9 cellular contexts compared by ENCODE assay signal in genomic region chr15:40702077-40702476, GRCh38. TPM values are rescaled to one million over a fixed set of nuclear protein-coding genes. Genes with fewer than 3 reads are reported as not detected.
DNase-seq lines count a peak whose midpoint lies in the region; ATAC-seq, FAIRE-seq and TF ChIP-seq lines count a peak whose summit lies in the region.
"Had no signal": no experiment of that assay in that cellular context is flagged by ENCODE, and none has a peak within 500 bp of the region (broad histone marks: within the 10 kb centered on the region; RNA-seq: fewer than 3 reads in every experiment).

No MANE protein-coding gene starts in this region.

- in situ Hi-C loops in K562 (cut with MboI), result no loop called here

- H3K9ac ChIP-seq in KMS-11 (no peak overlapping the region), K562 (ENCODE audit: insufficient read depth in 1 of 2, low read depth in 2 of 2, low read length in 2 of 2) (no peak overlapping the region), mesendoderm (ENCODE audit: low read length) (no peak overlapping the region)

- H3K27me3 ChIP-seq in KMS-11 (ENCODE audit: insufficient read depth, low read depth) (no peaks in the 10 kb centered on the region), K562 (ENCODE audit: control insufficient read depth in 2 of 2, insufficient read depth in 2 of 2, low read length in 2 of 2) (no peaks in the 10 kb centered on the region), mesendoderm (ENCODE audit: insufficient read depth, low read length, poor library complexity) (no peaks in the 10 kb centered on the region)

- no peaks in the 10 kb centered on the region for H4K20me1 ChIP-seq in KMS-11 (ENCODE audit: insufficient read depth)
- H4K20me1 ChIP-seq in K562 (replicated peaks; ENCODE audit: control insufficient read depth, insufficient read depth, low read length), result no peaks in the 10 kb centered on the region

- H2BK5ac ChIP-seq in mesendoderm (ENCODE audit: low read length), result no peak overlapping the region

- peak; percentile 14 for DNase-seq in GM03348 (ENCODE audit: low spot score)
- DNase-seq in K562 (ENCODE audit: extremely low read depth in 1 of 4, low spot score in 3 of 4), result peak in 1 of 4 experiments; percentile 13
- peak; percentile 16 for DNase-seq in mesendoderm
- DNase-seq in NCI-H2107 treated with DMSO at 0.1 percent for 48 hours (lab: John Stamatoyannopoulos, UW; ENCODE audit: unreplicated experiment), result no peak
- DNase-seq in D341Med (ENCODE audit: low spot score), result no peak
- no peak for DNase-seq in SW 1271 (lab: John Stamatoyannopoulos, UW)
- DNase-seq: central memory CD4-positive, alpha-beta T cell had no signal

- H3K4me3 ChIP-seq in KMS-11 (IDR thresholded peaks at IDR 0.05; ENCODE audit: insufficient read depth, low read depth, low read length) (no peak overlapping the region), K562 (no peak overlapping the region), mesendoderm (ENCODE audit: low read length) (no peak overlapping the region)

- H3K79me2 ChIP-seq in KMS-11 (ENCODE audit: insufficient read depth, low read depth), result peaks cover 25% of the 10 kb centered on the region; the same call in 1 of the 2 replicates
- peaks cover 21% of the 10 kb centered on the region for H3K79me2 ChIP-seq in K562 (ENCODE audit: control insufficient read depth, insufficient read depth, low read length)
- H3K79me2 ChIP-seq in mesendoderm (ENCODE audit: control insufficient read depth, insufficient read depth, low read length), result no peaks in the 10 kb centered on the region

- 0 out of 3 replicates have a peak, but pooled peaks have one; percentile 31 for ATAC-seq in K562
- no peak for ATAC-seq in GM21737 (IDR thresholded peaks at IDR 0.05; ENCODE audit: unreplicated experiment)

- H3K36me3 ChIP-seq in KMS-11 (ENCODE audit: insufficient read depth), result peaks cover 4% of the 10 kb centered on the region; the same call in 1 of the 2 replicates
- peaks cover 83% of the 10 kb centered on the region for H3K36me3 ChIP-seq in K562 (ENCODE audit: control insufficient read depth, insufficient read depth, low read length)
- H3K36me3 ChIP-seq in mesendoderm (ENCODE audit: control insufficient read depth, insufficient read depth, low read length), result peaks cover 6% of the 10 kb centered on the region

- no peak overlapping the region for H2AK5ac ChIP-seq in mesendoderm (ENCODE audit: low read length)

- WGBS in K562 (ENCODE audit: insufficient coverage, low coverage, missing lambda C conversion rate), result 99% methylated on average over 7 of the region's 7 CpGs
- WGBS in mesendoderm (ENCODE audit: extremely low coverage, insufficient coverage, low lambda C conversion rate), result no CpG with 5 or more reads among the region's 7 CpGs

- no peaks in the 10 kb centered on the region for H3K9me1 ChIP-seq in K562 (ENCODE audit: control insufficient read depth, insufficient read depth, low read length)

- no peak overlapping the region for H3K4ac ChIP-seq in mesendoderm (ENCODE audit: low read depth, low read length)

- peaks cover 2% of the 10 kb centered on the region for H3K79me1 ChIP-seq in mesendoderm (ENCODE audit: low read length)

- no peak overlapping the region for H3K18ac ChIP-seq in mesendoderm (ENCODE audit: low read length)

- H3K56ac ChIP-seq in mesendoderm (ENCODE audit: low read length), result no peak overlapping the region

- CTCF ChIA-PET in K562 (lab: Yijun Ruan, JAX; ENCODE audit: low intra/inter-chr PET ratio), result interaction anchor here (0.5 to 1.6 kb wide), 3 partner anchors 24 to 192 kb away, joined by 3 to 5 read pairs (median 4); partner anchors contain the start of gene VPS18

- TF ChIP-seq POLR2A in K562 (conservative IDR thresholded peaks at IDR 0.05), result no peak

- BruUV-seq in K562 (replicated peaks; lab: Mats Ljungman, UMichigan), result no TSS peak

- POLR2A ChIA-PET in K562 (lab: Yijun Ruan, JAX), result no interaction called here

- no peaks in the 10 kb centered on the region for H3K9me3 ChIP-seq in K562 (replicated peaks; ENCODE audit: control insufficient read depth, insufficient read depth, low read depth, low read length)

- no peak overlapping the region for H2BK120ac ChIP-seq in mesendoderm (ENCODE audit: low read depth, low read length)

- no peak overlapping the region for H2BK15ac ChIP-seq in mesendoderm (replicated peaks; ENCODE audit: low read depth)

- no peak overlapping the region for H4K8ac ChIP-seq in mesendoderm (ENCODE audit: low read depth, low read length)

- H3K23ac ChIP-seq in mesendoderm (ENCODE audit: low read length), result no peak overlapping the region

- peak; percentile 28 to 29; a peak in 2 of 4 replicates for TF ChIP-seq RAD21 in K562 (CRISPR knock-in tag; conservative IDR thresholded peaks at IDR 0.05 in 1 of 2, IDR thresholded peaks at IDR 0.05 in 1 of 2)

- peak; percentile 55 for FAIRE-seq in K562 (lab: Jason Lieb, UNC)

- H3K27ac ChIP-seq in KMS-11 (peak overlapping the region; percentile 23; the same call in 1 of the 2 replicates), K562 (ENCODE audit: extremely low read depth, low read depth, low read length) (no peak overlapping the region), mesendoderm (ENCODE audit: low read depth, low read length) (no peak overlapping the region)

- H3K4me1 ChIP-seq in KMS-11 (ENCODE audit: low read depth, poor library complexity, severe bottlenecking) (peaks cover 61% of the 10 kb centered on the region), K562 (replicated peaks in 1 of 2; ENCODE audit: control insufficient read depth in 2 of 2, insufficient read depth in 2 of 2, low read length in 2 of 2) (no peaks in the 10 kb centered on the region), mesendoderm (ENCODE audit: control insufficient read depth, low read depth, low read length) (no peaks in the 10 kb centered on the region)

- no peak overlapping the region for H2AFZ ChIP-seq in KMS-11 (ENCODE audit: low read depth)
- H2AFZ ChIP-seq in K562 (ENCODE audit: low read depth, low read length), result no peak overlapping the region

- peak overlapping the region; percentile 51; the same call in 1 of the 2 replicates for H3K4me2 ChIP-seq in KMS-11
- no peak overlapping the region for H3K4me2 ChIP-seq in K562 (ENCODE audit: insufficient read depth, low read length)
- H3K4me2 ChIP-seq in mesendoderm (ENCODE audit: low read length), result no peak overlapping the region

- no peak for TF ChIP-seq EP300 in K562 (IDR thresholded peaks at IDR 0.05; ENCODE audit: low read length)

- TF ChIP-seq CTCF in KMS-11 (conservative IDR thresholded peaks at IDR 0.05; ENCODE audit: low read depth, low read length) (peak; percentile 59), K562 (IDR thresholded peaks at IDR 0.05 in 2 of 3, conservative IDR thresholded peaks at IDR 0.05 in 1 of 3; ENCODE audit: insufficient read depth in 2 of 3, low read depth in 1 of 3, low read length in 3 of 3) (peak; percentile 17 to 54 (median 31); a peak in 3 of 6 replicates)

- intact Hi-C loops in K562 (cut with micrococcal nuclease), result loop anchor here (10.0 kb wide), 1 partner anchor 193 kb away; the partner anchor contains the start of gene VPS18

- H4K5ac ChIP-seq in mesendoderm (ENCODE audit: low read length), result no peak overlapping the region

TF ChIP-seq in K562, 482 proteins besides CTCF, POLR2A, EP300 and RAD21 (continues in another document):
- TF ChIP-seq MAFG (tag; conservative IDR thresholded peaks at IDR 0.05), result peak; percentile 34; the same call in 1 of the 2 replicates
- TF ChIP-seq C11orf30 (IDR thresholded peaks at IDR 0.05; ENCODE audit: low read depth), result peak; percentile 36; the same call in 1 of the 2 replicates
- no peak for TF ChIP-seq NBN (IDR thresholded peaks at IDR 0.05; ENCODE audit: low read depth)
- TF ChIP-seq ZNF316 (IDR thresholded peaks at IDR 0.05), result peak; percentile 71
- TF ChIP-seq FOXP1 (CRISPR knock-in tag; IDR thresholded peaks at IDR 0.05), result no peak

RNA-seq across cellular contexts. Expression of gene RAD51, which starts 7.1 kb away (rescaled TPM):
- total RNA-seq in K562 (2011; cell fraction: chromatin; rRNA removed; ENCODE audit: low replicate concordance), result 42.1 and 48.9 TPM in 2 replicates
- 41.2 and 42.0 TPM in 2 replicates for total RNA-seq in K562 (2011; cell fraction: nucleolus; rRNA removed)
- 38.6 and 43.4 TPM in 2 replicates for total RNA-seq in K562 (2011; cell fraction: nucleoplasm; rRNA removed)
- 34.6 and 41.9 TPM in 2 replicates for total RNA-seq in K562 (2014; rRNA removed)
- total RNA-seq in K562 (2014; rRNA removed; fragmentation: Illumina TruSeq; extraction: Trizol), result 29.8 and 35.7 TPM in 2 replicates
- 25.4 and 26.8 TPM in 2 replicates for total RNA-seq in K562 (2015; rRNA removed; fragmentation: Illumina TruSeq; extraction: Trizol)
- 55.3 and 63.8 TPM in 2 replicates for total RNA-seq in K562 (2021)
- 40.7 and 49.7 TPM in 2 replicates for polyA plus RNA-seq in K562 (2011; rRNA removed)
- polyA plus RNA-seq in K562 (2011; cell fraction: cytosol; rRNA removed), result 42.9 and 45.9 TPM in 2 replicates
- 33.2 and 40.6 TPM in 2 replicates for polyA plus RNA-seq in K562 (2011; cell fraction: nucleus; rRNA removed)
- 48.5 and 49.7 TPM in 2 replicates for polyA plus RNA-seq in K562 (2012)
- polyA plus RNA-seq in K562 (2014; fragmentation: Illumina TruSeq; extraction: Trizol), result 48.5 and 52.3 TPM in 2 replicates
- 10 to 100 TPM; 16.0 to 16.6 TPM for polyA plus RNA-seq in K562 (2014; fragmentation: Nextera tagmentation; extraction: Ambion mirVana)
- 44.8 and 46.7 TPM in 2 replicates for polyA plus RNA-seq in K562 (2014; rRNA removed)
- 42.0 and 48.3 TPM in 2 replicates for polyA minus RNA-seq in K562 (2011; rRNA and poly(A)+ RNA removed)
- 25.9 and 29.5 TPM in 2 replicates for polyA minus RNA-seq in K562 (2011; cell fraction: cytosol; rRNA and poly(A)+ RNA removed)
- 14.4 and 23.3 TPM in 2 replicates for polyA minus RNA-seq in K562 (2011; cell fraction: nucleus; rRNA and poly(A)+ RNA removed)
- 18.9 TPM for polyA plus RNA-seq in mesendoderm (2013, experiment 1 of 2)
- polyA plus RNA-seq in mesendoderm (2013, experiment 2 of 2), result 18.2 TPM

RNA-seq across cellular contexts. Expression of gene RMDN3, which starts 53.0 kb away (rescaled TPM):
- total RNA-seq in K562 (2011; cell fraction: chromatin; rRNA removed; ENCODE audit: low replicate concordance), result 63.2 and 82.7 TPM in 2 replicates
- 59.7 and 60.7 TPM in 2 replicates for total RNA-seq in K562 (2011; cell fraction: nucleolus; rRNA removed)
- total RNA-seq in K562 (2011; cell fraction: nucleoplasm; rRNA removed), result 60.9 and 71.7 TPM in 2 replicates
- total RNA-seq in K562 (2014; rRNA removed) (25.9 and 33.8 TPM in 2 replicates), K562 (2014; rRNA removed; fragmentation: Illumina TruSeq; extraction: Trizol) (23.5 and 24.9 TPM in 2 replicates), K562 (2015; rRNA removed; fragmentation: Illumina TruSeq; extraction: Trizol) (25.4 and 26.4 TPM in 2 replicates), K562 (2021) (38.2 and 39.4 TPM in 2 replicates)
- polyA plus RNA-seq in K562 (2011; rRNA removed) (28.9 and 32.7 TPM in 2 replicates), K562 (2014; fragmentation: Illumina TruSeq; extraction: Trizol) (31.4 and 33.3 TPM in 2 replicates), K562 (2014; fragmentation: Nextera tagmentation; extraction: Ambion mirVana) (1 to 10 TPM; 8.1 to 8.9 TPM), K562 (2014; rRNA removed) (35.7 and 36.4 TPM in 2 replicates)
- polyA plus RNA-seq in K562 (2011; cell fraction: cytosol; rRNA removed), result 22.9 and 23.4 TPM in 2 replicates
- 38.7 and 41.9 TPM in 2 replicates for polyA plus RNA-seq in K562 (2011; cell fraction: nucleus; rRNA removed)
- polyA plus RNA-seq in K562 (2012), result 32.4 and 38.8 TPM in 2 replicates
- polyA minus RNA-seq in K562 (2011; rRNA and poly(A)+ RNA removed), result 19.4 and 23.6 TPM in 2 replicates
- 13.7 and 16.1 TPM in 2 replicates for polyA minus RNA-seq in K562 (2011; cell fraction: cytosol; rRNA and poly(A)+ RNA removed)
- 13.3 and 25.8 TPM in 2 replicates for polyA minus RNA-seq in K562 (2011; cell fraction: nucleus; rRNA and poly(A)+ RNA removed)
- 15.9 TPM for polyA plus RNA-seq in mesendoderm (2013, experiment 1 of 2)
- 15.9 TPM for polyA plus RNA-seq in mesendoderm (2013, experiment 2 of 2)

Comparison
In these comparisons a context has a peak if more than half of its experiments do, and no peak if none do; other contexts are left out.
1. DNase-seq: peak in GM03348 (single experiment) and mesendoderm (single experiment); none in NCI-H2107 treated with DMSO at 0.1 percent for 48 hours (single experiment), D341Med (single experiment) and SW 1271 (0 of 2).